ENCODE assay signal across 1 cellular context in genomic region chr16:27585200-27585599, GRCh38.
TF ChIP-seq lines count a peak whose summit lies in the region.

No MANE protein-coding gene starts in this region.

TF ChIP-seq in HEK293, 187 proteins besides CTCF, POLR2A, EP300 and RAD21 (continued from another document):
- TF ChIP-seq ZNF518A (tag by site-specific recombination; conservative IDR thresholded peaks at IDR 0.05; ENCODE audit: low read depth) (no peak), ZFHX2 (tag by site-specific recombination; conservative IDR thresholded peaks at IDR 0.05) (no peak), ZNF350 (tag by site-specific recombination; IDR thresholded peaks at IDR 0.05) (no peak), ZNF362 (tag by site-specific recombination; IDR thresholded peaks at IDR 0.05) (no peak)
